ENCODE assay signal across 17 cellular contexts in the genomic region with DNA sequence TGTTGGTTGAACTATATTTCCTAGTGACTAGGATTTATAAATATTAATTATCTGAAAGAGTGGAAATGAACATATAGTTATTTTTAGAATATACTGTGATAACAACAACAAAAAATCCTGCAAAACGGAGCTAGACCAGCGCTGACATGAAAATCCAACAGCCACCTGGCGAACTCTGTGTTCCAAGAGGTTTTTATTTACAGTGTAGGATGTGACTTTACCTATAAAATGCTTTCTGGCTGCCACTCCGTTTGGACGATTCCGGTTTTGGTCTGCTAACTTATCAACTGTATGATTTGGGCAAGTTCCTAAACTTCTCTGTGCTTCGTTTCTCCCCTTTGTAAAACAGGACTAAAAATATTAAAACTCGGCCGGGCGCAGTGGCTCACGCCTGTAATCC.
DNase-seq lines count a peak whose midpoint lies in the region; ATAC-seq, FAIRE-seq and TF ChIP-seq lines count a peak whose summit lies in the region.
"Had no signal": no experiment of that assay in that cellular context is flagged by ENCODE, and none has a peak within 500 bp of the region (broad histone marks: within the 10 kb centered on the region; RNA-seq: fewer than 3 reads in every experiment).

No MANE protein-coding gene starts in this region.

- H2BK20ac ChIP-seq in IMR-90 (ENCODE audit: low read depth, low read length): 0 out of 2 replicates have a peak overlapping the region, but pooled peaks have one; percentile 2

- no peaks in the 10 kb centered on the region for H3K9me3 ChIP-seq in IMR-90 (ENCODE audit: control insufficient read depth, insufficient read depth, low read length)
- no peaks in the 10 kb centered on the region; the same call in 1 of the 2 replicates for H3K9me3 ChIP-seq in K562 (replicated peaks; ENCODE audit: control insufficient read depth, insufficient read depth, low read depth, low read length)
- H3K9me3 ChIP-seq in prostate gland: no peaks in the 10 kb centered on the region

- no peak for TF ChIP-seq RAD21 in IMR-90 (IDR thresholded peaks at IDR 0.05; ENCODE audit: low read length)
- no peak for TF ChIP-seq RAD21 in K562 (CRISPR knock-in tag; conservative IDR thresholded peaks at IDR 0.05 in 1 of 2, IDR thresholded peaks at IDR 0.05 in 1 of 2)

- H3K79me2 ChIP-seq in K562 (ENCODE audit: control insufficient read depth, insufficient read depth, low read length): no peaks in the 10 kb centered on the region

- no peak overlapping the region for H2AK5ac ChIP-seq in IMR-90 (ENCODE audit: low read depth, low read length)

- H2BK120ac ChIP-seq in IMR-90 (ENCODE audit: low read depth, low read length): no peak overlapping the region

- ATAC-seq in IMR-90 (ENCODE audit: low read depth) (no peak), K562 (no peak), GM21825 (IDR thresholded peaks at IDR 0.05; ENCODE audit: unreplicated experiment) (no peak), HG02973 (IDR thresholded peaks at IDR 0.05; ENCODE audit: unreplicated experiment) (no peak)
- ATAC-seq: CD8-positive, alpha-beta T cell; GM23338; HepG2 had no signal

- no peak for DNase-seq in IMR-90
- DNase-seq in K562 (ENCODE audit: extremely low read depth in 1 of 4, low spot score in 3 of 4): no peak
- DNase-seq in prostate gland (ENCODE audit: low spot score): peak; percentile 28
- no peak for DNase-seq in urothelium cell line (ENCODE audit: low spot score)
- no peak for DNase-seq in globus pallidus (ENCODE audit: low spot score)
- DNase-seq: AML-193; Calu3; CD8-positive, alpha-beta T cell; DMS79 treated with DMSO at 0.1 percent for 48 hours; GF-D8; HCEC 1CT had no signal

- H4K20me1 ChIP-seq in IMR-90 (ENCODE audit: insufficient read depth, low read length) (no peaks in the 10 kb centered on the region), K562 (replicated peaks; ENCODE audit: control insufficient read depth, insufficient read depth, low read length) (no peaks in the 10 kb centered on the region)

- H3K9me1 ChIP-seq in IMR-90 (ENCODE audit: insufficient read depth, low read length) (peaks cover 8% of the 10 kb centered on the region), K562 (ENCODE audit: control insufficient read depth, insufficient read depth, low read length) (no peaks in the 10 kb centered on the region)

- no peak for FAIRE-seq in K562 (lab: Jason Lieb, UNC)
- no peak for FAIRE-seq in urothelium cell line (lab: Jason Lieb, UNC)
- FAIRE-seq: A204.1, H54, HepG2 had no signal

- H3K4me3 ChIP-seq in IMR-90 (ENCODE audit: insufficient read depth, low read depth, low read length) (no peak overlapping the region), K562 (no peak overlapping the region), prostate gland (no peak overlapping the region)
- H3K4me3 ChIP-seq: GM23338 had no signal

- TF ChIP-seq CTCF in IMR-90 (conservative IDR thresholded peaks at IDR 0.05; ENCODE audit: low read depth, low read length) (no peak), K562 (IDR thresholded peaks at IDR 0.05 in 2 of 3, conservative IDR thresholded peaks at IDR 0.05 in 1 of 3; ENCODE audit: insufficient read depth in 2 of 3, low read depth in 1 of 3, low read length in 3 of 3) (no peak), prostate gland (IDR thresholded peaks at IDR 0.05) (no peak)

- in situ Hi-C loops in IMR-90 (cut with MboI; ENCODE audit: low sequenced_read_pairs): no loop called here
- in situ Hi-C loops in K562 (cut with MboI): no loop called here

- BruUV-seq in IMR-90 (replicated peaks; lab: Mats Ljungman, UMichigan) (no TSS peak), K562 (replicated peaks; lab: Mats Ljungman, UMichigan) (no TSS peak)

- intact Hi-C loops in IMR-90 (cut with micrococcal nuclease): no loop called here
- intact Hi-C loops in K562 (cut with micrococcal nuclease): no loop called here
- intact Hi-C loops in prostate gland (cut with DNase I): loop anchor here (10.0 kb wide), 1 partner anchor 72 kb away; the partner anchor contains the start of gene ADCY9

- H4K91ac ChIP-seq in IMR-90 (ENCODE audit: insufficient read depth, low read depth, low read length): no peak overlapping the region

- H4K5ac ChIP-seq in IMR-90 (ENCODE audit: low read depth, low read length): no peak overlapping the region

- H3K56ac ChIP-seq in IMR-90 (ENCODE audit: extremely low read depth, insufficient read depth, low read length): no peak overlapping the region

- no peak overlapping the region for H2BK15ac ChIP-seq in IMR-90 (ENCODE audit: low read depth, low read length)

- H3K36me3 ChIP-seq in IMR-90 (ENCODE audit: control insufficient read depth, insufficient read depth, low read length) (no peaks in the 10 kb centered on the region), K562 (ENCODE audit: control insufficient read depth, insufficient read depth, low read length) (no peaks in the 10 kb centered on the region), prostate gland (no peaks in the 10 kb centered on the region)

- dilution Hi-C loops in IMR-90 (cut with HindIII; ENCODE audit: low sequenced_read_pairs, unreplicated experiment): no loop called here

- POLR2A ChIA-PET in IMR-90 (lab: Charles Lee; ENCODE audit: unreplicated experiment) (no interaction called here), K562 (lab: Yijun Ruan, JAX) (interaction anchor here (1.4 kb wide), 1 partner anchor 18 kb away, joined by 5 read pairs; no protein-coding TSS in a partner anchor)

- no peak overlapping the region for H3K4ac ChIP-seq in IMR-90 (ENCODE audit: low read depth, low read length)

- TF ChIP-seq POLR2A in IMR-90 (IDR thresholded peaks at IDR 0.05; ENCODE audit: low read depth, low read length) (no peak), K562 (conservative IDR thresholded peaks at IDR 0.05) (no peak), prostate gland (IDR thresholded peaks at IDR 0.05) (no peak)

- H3K18ac ChIP-seq in IMR-90 (ENCODE audit: low read depth, low read length): no peak overlapping the region

- H3K4me1 ChIP-seq in IMR-90 (ENCODE audit: control insufficient read depth, insufficient read depth, low read length) (peaks cover 7% of the 10 kb centered on the region), K562 (replicated peaks in 1 of 2; ENCODE audit: control insufficient read depth in 2 of 2, insufficient read depth in 2 of 2, low read length in 2 of 2) (no peaks in the 10 kb centered on the region; a peak in 1 of 5 replicates), prostate gland (replicated peaks) (no peaks in the 10 kb centered on the region)

- CTCF ChIA-PET in IMR-90 (lab: Yijun Ruan, JAX) (no interaction called here), K562 (lab: Yijun Ruan, JAX; ENCODE audit: low intra/inter-chr PET ratio) (no interaction called here)

- no peak overlapping the region for H3K4me2 ChIP-seq in IMR-90 (ENCODE audit: low read depth, low read length)
- no peak overlapping the region for H3K4me2 ChIP-seq in K562 (ENCODE audit: insufficient read depth, low read length)
- H3K4me2 ChIP-seq: GM23338 had no signal

- H3K9ac ChIP-seq in IMR-90 (ENCODE audit: low read depth, low read length) (no peak overlapping the region), K562 (ENCODE audit: insufficient read depth in 1 of 2, low read depth in 2 of 2, low read length in 2 of 2) (no peak overlapping the region)

- H2AFZ ChIP-seq in IMR-90 (replicated peaks; ENCODE audit: low read length, poor library complexity) (no peak overlapping the region), K562 (ENCODE audit: low read depth, low read length) (peak overlapping the region; percentile 52; the same call in 1 of the 2 replicates)
- H2AFZ ChIP-seq: GM23338 had no signal

- H3K14ac ChIP-seq in IMR-90 (replicated peaks; ENCODE audit: low read depth, low read length): no peak overlapping the region

- H4K8ac ChIP-seq in IMR-90 (ENCODE audit: low read depth in 2 of 2, low read length in 2 of 2): no peak overlapping the region

- H3K27ac ChIP-seq in IMR-90 (ENCODE audit: insufficient read depth, low read length) (no peak overlapping the region), K562 (ENCODE audit: extremely low read depth, low read depth, low read length) (no peak overlapping the region), prostate gland (no peak overlapping the region)

- H3K79me1 ChIP-seq in IMR-90 (ENCODE audit: low read depth in 1 of 2, low read length in 2 of 2): peaks cover 31 to 79% of the 10 kb centered on the region in 2 experiments

- H2AK9ac ChIP-seq in IMR-90 (replicated peaks; ENCODE audit: low read depth, low read length, poor library complexity): no peak overlapping the region

- no peak overlapping the region for H3K23ac ChIP-seq in IMR-90 (ENCODE audit: low read depth, low read length)

- WGBS in IMR-90 (ENCODE audit: extremely low coverage in 2 of 2, insufficient read length in 1 of 2), 2 experiments: no CpG with 5 or more reads among the region's 11 CpGs
- WGBS in K562 (ENCODE audit: insufficient coverage, low coverage, missing lambda C conversion rate): 18% methylated on average over 11 of the region's 11 CpGs
- WGBS in prostate gland: 57% methylated on average over 11 of the region's 11 CpGs

- H3K27me3 ChIP-seq in IMR-90 (ENCODE audit: control insufficient read depth, insufficient read depth, low read length) (no peaks in the 10 kb centered on the region), K562 (ENCODE audit: control insufficient read depth in 2 of 2, insufficient read depth in 2 of 2, low read length in 2 of 2) (peaks cover 11 to 43% of the 10 kb centered on the region in 2 experiments; a peak in 4 of 5 replicates), prostate gland (replicated peaks; ENCODE audit: insufficient read depth) (no peaks in the 10 kb centered on the region)

- H2BK5ac ChIP-seq in IMR-90 (ENCODE audit: low read depth, low read length, poor library complexity, severe bottlenecking): no peak overlapping the region

- TF ChIP-seq EP300 in K562 (IDR thresholded peaks at IDR 0.05; ENCODE audit: low read length): no peak

TF ChIP-seq in IMR-90, 13 proteins besides CTCF, POLR2A, EP300 and RAD21:
- TF ChIP-seq NFE2L2 (IDR thresholded peaks at IDR 0.05; ENCODE audit: low read depth, low read length): no peak
- TF ChIP-seq RFX5 (IDR thresholded peaks at IDR 0.05; ENCODE audit: low read depth, low read length): no peak
- TF ChIP-seq BHLHE40 (IDR thresholded peaks at IDR 0.05; ENCODE audit: low read depth, low read length): no peak
- TF ChIP-seq FOS (IDR thresholded peaks at IDR 0.05; ENCODE audit: low read depth, low read length): no peak
- no peak for TF ChIP-seq RCOR1 (IDR thresholded peaks at IDR 0.05; ENCODE audit: insufficient replicate concordance, low read length)
- TF ChIP-seq CHD1 (IDR thresholded peaks at IDR 0.05; ENCODE audit: low read depth, low read length): no peak
TF ChIP-seq in IMR-90: peak in this region for 0.

TF ChIP-seq in K562, 482 proteins besides CTCF, POLR2A, EP300 and RAD21:
- TF ChIP-seq ETV5 (CRISPR knock-in tag; IDR thresholded peaks at IDR 0.05; ENCODE audit: low read depth): no peak
- peak; percentile 51 for TF ChIP-seq CBX8 (IDR thresholded peaks at IDR 0.05; ENCODE audit: borderline replicate concordance, extremely low read depth, low read depth, low read length, poor library complexity, severe bottlenecking)
